1 cellular context compared by ENCODE assay signal in the genomic region with DNA sequence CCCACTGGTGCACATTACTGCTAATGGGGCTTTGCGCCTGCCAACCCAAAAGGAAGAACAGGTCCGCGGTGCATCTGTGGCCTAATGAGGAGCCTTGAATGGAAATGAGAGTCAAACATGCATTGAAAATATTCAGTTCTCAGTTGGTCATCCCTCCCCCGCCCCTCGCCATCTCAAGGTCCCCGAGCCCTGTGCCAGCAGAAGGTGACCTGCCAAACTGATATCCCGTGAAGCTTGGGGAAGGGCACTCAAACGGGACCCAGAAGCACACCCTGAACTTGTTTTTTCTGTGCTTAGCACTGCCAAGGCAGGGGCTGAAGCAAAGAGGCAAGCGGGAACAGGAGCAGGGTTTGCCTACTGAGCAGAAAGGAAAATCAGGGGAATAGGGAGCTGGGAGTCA.
TF ChIP-seq lines count a peak whose summit lies in the region.

No MANE protein-coding gene starts in this region.

TF ChIP-seq in WTC11, 78 proteins besides CTCF, POLR2A, EP300 and RAD21 (continued from another document):
- TF ChIP-seq MXD4 (CRISPR knock-in tag; IDR thresholded peaks at IDR 0.05; ENCODE audit: borderline replicate concordance) (no peak), NFYB (CRISPR knock-in tag; conservative IDR thresholded peaks at IDR 0.05; ENCODE audit: low read depth) (no peak), ELF4 (CRISPR knock-in tag; IDR thresholded peaks at IDR 0.05; ENCODE audit: low read depth) (no peak), RORB (CRISPR knock-in tag; IDR thresholded peaks at IDR 0.05) (no peak), TEAD4 (CRISPR knock-in tag; IDR thresholded peaks at IDR 0.05) (no peak)
- TF ChIP-seq, protein P1, sequence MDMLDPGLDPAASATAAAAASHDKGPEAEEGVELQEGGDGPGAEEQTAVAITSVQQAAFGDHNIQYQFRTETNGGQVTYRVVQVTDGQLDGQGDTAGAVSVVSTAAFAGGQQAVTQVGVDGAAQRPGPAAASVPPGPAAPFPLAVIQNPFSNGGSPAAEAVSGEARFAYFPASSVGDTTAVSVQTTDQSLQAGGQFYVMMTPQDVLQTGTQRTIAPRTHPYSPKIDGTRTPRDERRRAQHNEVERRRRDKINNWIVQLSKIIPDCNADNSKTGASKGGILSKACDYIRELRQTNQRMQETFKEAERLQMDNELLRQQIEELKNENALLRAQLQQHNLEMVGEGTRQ (CRISPR knock-in tag; IDR thresholded peaks at IDR 0.05) = no peak
- TF ChIP-seq, protein P2, sequence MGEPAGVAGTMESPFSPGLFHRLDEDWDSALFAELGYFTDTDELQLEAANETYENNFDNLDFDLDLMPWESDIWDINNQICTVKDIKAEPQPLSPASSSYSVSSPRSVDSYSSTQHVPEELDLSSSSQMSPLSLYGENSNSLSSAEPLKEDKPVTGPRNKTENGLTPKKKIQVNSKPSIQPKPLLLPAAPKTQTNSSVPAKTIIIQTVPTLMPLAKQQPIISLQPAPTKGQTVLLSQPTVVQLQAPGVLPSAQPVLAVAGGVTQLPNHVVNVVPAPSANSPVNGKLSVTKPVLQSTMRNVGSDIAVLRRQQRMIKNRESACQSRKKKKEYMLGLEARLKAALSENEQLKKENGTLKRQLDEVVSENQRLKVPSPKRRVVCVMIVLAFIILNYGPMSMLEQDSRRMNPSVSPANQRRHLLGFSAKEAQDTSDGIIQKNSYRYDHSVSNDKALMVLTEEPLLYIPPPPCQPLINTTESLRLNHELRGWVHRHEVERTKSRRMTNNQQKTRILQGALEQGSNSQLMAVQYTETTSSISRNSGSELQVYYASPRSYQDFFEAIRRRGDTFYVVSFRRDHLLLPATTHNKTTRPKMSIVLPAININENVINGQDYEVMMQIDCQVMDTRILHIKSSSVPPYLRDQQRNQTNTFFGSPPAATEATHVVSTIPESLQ (CRISPR knock-in tag; IDR thresholded peaks at IDR 0.05) = no peak
